In the genomic region with DNA sequence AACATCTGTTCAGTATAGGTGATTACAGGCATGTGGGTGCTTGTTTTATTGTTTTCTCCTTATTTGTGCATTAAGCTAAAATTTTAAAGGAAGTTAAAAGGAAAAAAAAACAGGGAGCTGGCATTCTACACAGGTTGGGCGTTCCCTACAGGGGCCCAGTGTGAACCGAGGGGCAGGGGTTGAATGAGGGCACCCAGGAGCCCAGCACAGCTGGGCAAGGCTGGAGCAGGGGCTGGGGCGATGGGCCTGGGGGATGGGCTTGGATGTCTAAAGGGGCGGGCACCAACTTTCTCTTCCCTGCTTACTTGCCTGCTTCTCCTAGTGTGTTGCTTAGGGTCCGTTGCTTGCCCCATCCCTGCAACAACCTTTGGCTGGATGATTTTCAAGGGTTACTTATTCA, we compare ENCODE assay signal across 20 cellular contexts. TPM values are rescaled to one million over a fixed set of nuclear protein-coding genes. Genes with fewer than 3 reads are reported as not detected.
DNase-seq lines count a peak whose midpoint lies in the region; ATAC-seq and TF ChIP-seq lines count a peak whose summit lies in the region.
"Had no signal": no experiment of that assay in that cellular context is flagged by ENCODE, and none has a peak within 500 bp of the region (broad histone marks: within the 10 kb centered on the region; RNA-seq: fewer than 3 reads in every experiment).

No MANE protein-coding gene starts in this region.

- intact Hi-C loops in colonic mucosa (cut with DNase I): no loop called here
- intact Hi-C loops in transverse colon (cut with DNase I; ENCODE audit: low total_unique reads): no loop called here

- DNase-seq in NCI-H1694 treated with DMSO at 0.1 percent for 48 hours (lab: John Stamatoyannopoulos, UW) (peak; percentile 28), NCI-H1694 (lab: John Stamatoyannopoulos, UW) (no peak), colonic mucosa (no peak), transverse colon (no peak), activated T-cell treated with anti-CD3 and anti-CD28 coated beads for 4 hours (no peak)
- DNase-seq in stimulated activated CD4-positive, alpha-beta T cell treated with anti-CD3 and anti-CD28 coated beads, Interleukin-15, amount 100 ng/mL, for 24 hours: no peak
- no peak for DNase-seq in activated T-cell treated with anti-CD3 and anti-CD28 coated beads, Interleukin-2, amount 50 U/mL, for 4 hours
- DNase-seq: AML-193; CD8-positive, alpha-beta memory T cell; GOT3; NCI-H1105; NCI-H2107; NCI-H2227 treated with DMSO at 0.1 percent for 48 hours; NCI-H510A treated with DMSO at 0.1 percent for 48 hours; NCI-H748 treated with DMSO at 0.1 percent for 48 hours had no signal

- no peak overlapping the region for H3K9ac ChIP-seq in colonic mucosa (ENCODE audit: low read depth in 2 of 2, low read length in 2 of 2)
- H3K9ac ChIP-seq in mucosa of rectum (ENCODE audit: low read depth in 1 of 2, low read length in 2 of 2): no peak overlapping the region

- no peaks in the 10 kb centered on the region for H3K36me3 ChIP-seq in colonic mucosa
- H3K36me3 ChIP-seq in mucosa of rectum (ENCODE audit: control insufficient read depth in 2 of 2, insufficient read depth in 2 of 2, low read length in 2 of 2): no peaks in the 10 kb centered on the region
- H3K36me3 ChIP-seq in transverse colon: no peaks in the 10 kb centered on the region

- in situ Hi-C loops in transverse colon (cut with MboI; ENCODE audit: low pct_ligation_motif_present in 1 of 4, low pct_unique_long_range_greater_than_20kb in 1 of 4, low sequenced_read_pairs in 3 of 4): no loop called here

- TF ChIP-seq CTCF in colonic mucosa (IDR thresholded peaks at IDR 0.05) (no peak), transverse colon (IDR thresholded peaks at IDR 0.05) (no peak)

- peak overlapping the region; percentile 69 for H3K27ac ChIP-seq in colonic mucosa
- peak overlapping the region; percentile 74 for H3K27ac ChIP-seq in mucosa of rectum (ENCODE audit: low read depth in 2 of 2, low read length in 2 of 2)
- peak overlapping the region; percentile 40 to 68 (median 66) for H3K27ac ChIP-seq in transverse colon
- H3K27ac ChIP-seq: 22Rv1 had no signal

- H3K27me3 Mint-ChIP-seq in activated T-cell treated with anti-CD3 and anti-CD28 coated beads, Interleukin-2, amount 50 U/mL, for 4 hours (ENCODE audit: low read depth): peaks cover 65% of the 10 kb centered on the region

- H3K9me3 ChIP-seq in colonic mucosa (no peaks in the 10 kb centered on the region), mucosa of rectum (ENCODE audit: control insufficient read depth in 2 of 2, low read length in 2 of 2) (no peaks in the 10 kb centered on the region), transverse colon (no peaks in the 10 kb centered on the region)

- no peak overlapping the region for H3K4me3 ChIP-seq in colonic mucosa
- no peak overlapping the region for H3K4me3 ChIP-seq in mucosa of rectum (ENCODE audit: low read length in 2 of 2)
- H3K4me3 ChIP-seq in transverse colon: no peak overlapping the region

- WGBS in transverse colon (ENCODE audit: low coverage in 1 of 2), 2 donors: 58 to 60% methylated on average over 2 to 5 of the region's 5 CpGs

- H3K4me1 ChIP-seq in colonic mucosa (peaks cover 13% of the 10 kb centered on the region), mucosa of rectum (ENCODE audit: control insufficient read depth in 2 of 2, insufficient read depth in 2 of 2, low read length in 2 of 2) (peaks cover 11 to 21% of the 10 kb centered on the region in 2 donors), transverse colon (peaks cover 4 to 28% (median 18%) of the 10 kb centered on the region in 4 donors)

- no peak overlapping the region for H3K4me3 Mint-ChIP-seq in activated T-cell treated with anti-CD3 and anti-CD28 coated beads, Interleukin-2, amount 50 U/mL, for 4 hours
- H3K4me3 Mint-ChIP-seq: CD8-positive, alpha-beta memory T cell; IgD-negative memory B cell had no signal

- no peak for TF ChIP-seq POLR2A in transverse colon (IDR thresholded peaks at IDR 0.05)

- no peaks in the 10 kb centered on the region for H3K36me3 Mint-ChIP-seq in activated T-cell treated with anti-CD3 and anti-CD28 coated beads, Interleukin-2, amount 50 U/mL, for 4 hours (ENCODE audit: insufficient read depth)
- H3K36me3 Mint-ChIP-seq: CD8-positive, alpha-beta memory T cell; IgD-negative memory B cell had no signal

- no peak for TF ChIP-seq EP300 in transverse colon (IDR thresholded peaks at IDR 0.05; ENCODE audit: low read depth)

- no peaks in the 10 kb centered on the region for H3K4me1 Mint-ChIP-seq in activated T-cell treated with anti-CD3 and anti-CD28 coated beads, Interleukin-2, amount 50 U/mL, for 4 hours (ENCODE audit: low read depth)

- no peak for ATAC-seq in activated T-cell treated with anti-CD3 and anti-CD28 coated beads, Interleukin-2, amount 50 U/mL, for 4 hours
- ATAC-seq: HCT116 had no signal

- peaks cover 26% of the 10 kb centered on the region for H3K27me3 ChIP-seq in colonic mucosa
- H3K27me3 ChIP-seq in mucosa of rectum (ENCODE audit: control insufficient read depth in 2 of 2, insufficient read depth in 2 of 2, low read length in 2 of 2): peaks cover 21 to 23% of the 10 kb centered on the region in 2 donors
- peaks cover 49% of the 10 kb centered on the region for H3K27me3 ChIP-seq in transverse colon

- H3K9me3 Mint-ChIP-seq in activated T-cell treated with anti-CD3 and anti-CD28 coated beads, Interleukin-2, amount 50 U/mL, for 4 hours: no peaks in the 10 kb centered on the region
- H3K9me3 Mint-ChIP-seq: CD8-positive, alpha-beta memory T cell had no signal

RNA-seq across cellular contexts. Expression of a gene that starts 3.5 kb away (rescaled TPM):
- total RNA-seq in colonic mucosa (under 1 TPM; 0.37 TPM), transverse colon (1 to 10 TPM in 2 of 4 donors, under 1 TPM in 1, not detected in 1; 0.64 to 6.4 (median 5.2) TPM)
- total RNA-seq in activated T-cell treated with anti-CD3 and anti-CD28 coated beads, Interleukin-2, amount 50 U/mL, for 4 hours: not detected
- total RNA-seq: CD8-positive, alpha-beta memory T cell; Daoy had no signal
